15 cellular contexts compared by ENCODE assay signal in genomic region chr7:99098317-99098823, GRCh38. TPM values are rescaled to one million over a fixed set of nuclear protein-coding genes. Genes with fewer than 3 reads are reported as not detected.
DNase-seq lines count a peak whose midpoint lies in the region; ATAC-seq and TF ChIP-seq lines count a peak whose summit lies in the region.
"Had no signal": no experiment of that assay in that cellular context is flagged by ENCODE, and none has a peak within 500 bp of the region (broad histone marks: within the 10 kb centered on the region; RNA-seq: fewer than 3 reads in every experiment).

No MANE protein-coding gene starts in this region.

- peaks cover 39% of the 10 kb centered on the region for H3K4me1 Mint-ChIP-seq in WTC11

- TF ChIP-seq EP300 in neural cell (conservative IDR thresholded peaks at IDR 0.05; ENCODE audit: poor library complexity, severe bottlenecking), result no peak

- H3K27me3 ChIP-seq in neural cell (ENCODE audit: insufficient read depth, low read depth, low read length), result no peaks in the 10 kb centered on the region
- H3K27me3 ChIP-seq: neutrophil had no signal

- no peak overlapping the region for H3K4me2 ChIP-seq in neural cell (ENCODE audit: low read length)

- no peak overlapping the region for H2AFZ ChIP-seq in neural cell (ENCODE audit: low read depth, low read length)

- 0 out of 2 replicates have a peak, but pooled peaks cover 4% of the 10 kb centered on the region for H3K9me3 Mint-ChIP-seq in WTC11

- POLR2A ChIA-PET in WTC11 (lab: Charles Lee), result no interaction called here

- 88% methylated on average over 3 of the region's 3 CpGs for WGBS in urinary bladder

- H3K79me2 ChIP-seq in neural cell (replicated peaks; ENCODE audit: insufficient read depth, low read length), result peaks cover 39% of the 10 kb centered on the region

- DNase-seq in WTC11 (ENCODE audit: low spot score) (no peak), epithelial cell of prostate (ENCODE audit: low read depth, low spot score) (no peak)
- no peak for DNase-seq in activated CD8-positive, alpha-beta memory T cell treated with anti-CD3 and anti-CD28 coated beads, Interleukin-2, amount 50 U/mL, for 4 hours
- DNase-seq: NCI-H1930, NCI-H526 treated with DMSO at 0.1 percent for 48 hours, SW 1271 had no signal

- no peaks in the 10 kb centered on the region for H3K27me3 Mint-ChIP-seq in WTC11 (ENCODE audit: low read depth)
- H3K27me3 Mint-ChIP-seq: activated naive CD8-positive, alpha-beta T cell; memory B cell had no signal

- no peaks in the 10 kb centered on the region for H3K4me1 ChIP-seq in urinary bladder (ENCODE audit: insufficient read depth)

- TF ChIP-seq RAD21 in neural cell (conservative IDR thresholded peaks at IDR 0.05), result no peak

- H3K4me3 Mint-ChIP-seq in WTC11, result peak overlapping the region; percentile 6
- H3K4me3 Mint-ChIP-seq: activated naive CD8-positive, alpha-beta T cell; memory B cell had no signal

- H3F3A ChIP-seq in neural cell (ENCODE audit: insufficient read depth, low read length, poor library complexity, severe bottlenecking), result peaks cover under 1% of the 10 kb centered on the region

- H3K36me3 Mint-ChIP-seq in WTC11, result peaks cover 2% of the 10 kb centered on the region; the same call in 1 of the 2 replicates

- peak overlapping the region; percentile 33 for H3K27ac ChIP-seq in epithelial cell of prostate
- H3K27ac ChIP-seq in neural cell (ENCODE audit: low read length), result peak overlapping the region; percentile 44
- H3K27ac ChIP-seq in urinary bladder (ENCODE audit: low read depth), result peak overlapping the region; percentile 10
- H3K27ac ChIP-seq: C4-2B, neutrophil had no signal

- TF ChIP-seq CTCF in WTC11 (IDR thresholded peaks at IDR 0.05), result no peak
- TF ChIP-seq CTCF in neural cell (IDR thresholded peaks at IDR 0.05; ENCODE audit: poor library complexity, severe bottlenecking), result no peak

- no peaks in the 10 kb centered on the region for H4K20me1 ChIP-seq in neural cell (ENCODE audit: insufficient read depth)

- H3K9ac ChIP-seq in neural cell (ENCODE audit: low read length), result no peak overlapping the region

- no peaks in the 10 kb centered on the region for H3K9me3 ChIP-seq in neural cell (ENCODE audit: low read length)
- H3K9me3 ChIP-seq: neutrophil had no signal

- H3K36me3 ChIP-seq in neural cell (ENCODE audit: insufficient read depth, low read length), result no peaks in the 10 kb centered on the region
- no peaks in the 10 kb centered on the region for H3K36me3 ChIP-seq in urinary bladder (ENCODE audit: insufficient read depth)
- H3K36me3 ChIP-seq: neutrophil had no signal

- H3K27ac Mint-ChIP-seq in WTC11, result peak overlapping the region; percentile 82
- H3K27ac Mint-ChIP-seq: activated naive CD8-positive, alpha-beta T cell; memory B cell had no signal

- ATAC-seq in WTC11, result no peak
- ATAC-seq in HG03457 (IDR thresholded peaks at IDR 0.05; ENCODE audit: unreplicated experiment), result no peak
- ATAC-seq in GM18519 (IDR thresholded peaks at IDR 0.05; ENCODE audit: low FRiP score, unreplicated experiment), result no peak

- no peaks in the 10 kb centered on the region for H3K9me2 ChIP-seq in neural cell (ENCODE audit: insufficient read depth, low read length)

- no peak overlapping the region for H3K4me3 ChIP-seq in neural cell (ENCODE audit: low read length)
- H3K4me3 ChIP-seq in urinary bladder (ENCODE audit: low read depth, low read length), result no peak overlapping the region
- H3K4me3 ChIP-seq: skin epidermis had no signal

- CTCF ChIA-PET in WTC11 (lab: Charles Lee), result interaction anchor here (1.5 kb wide), 1 partner anchor 62 kb away, joined by 6 read pairs; no protein-coding TSS in a partner anchor

TF ChIP-seq in WTC11, 78 proteins besides CTCF, POLR2A, EP300 and RAD21 (continues in another document):
- TF ChIP-seq, protein P1, sequence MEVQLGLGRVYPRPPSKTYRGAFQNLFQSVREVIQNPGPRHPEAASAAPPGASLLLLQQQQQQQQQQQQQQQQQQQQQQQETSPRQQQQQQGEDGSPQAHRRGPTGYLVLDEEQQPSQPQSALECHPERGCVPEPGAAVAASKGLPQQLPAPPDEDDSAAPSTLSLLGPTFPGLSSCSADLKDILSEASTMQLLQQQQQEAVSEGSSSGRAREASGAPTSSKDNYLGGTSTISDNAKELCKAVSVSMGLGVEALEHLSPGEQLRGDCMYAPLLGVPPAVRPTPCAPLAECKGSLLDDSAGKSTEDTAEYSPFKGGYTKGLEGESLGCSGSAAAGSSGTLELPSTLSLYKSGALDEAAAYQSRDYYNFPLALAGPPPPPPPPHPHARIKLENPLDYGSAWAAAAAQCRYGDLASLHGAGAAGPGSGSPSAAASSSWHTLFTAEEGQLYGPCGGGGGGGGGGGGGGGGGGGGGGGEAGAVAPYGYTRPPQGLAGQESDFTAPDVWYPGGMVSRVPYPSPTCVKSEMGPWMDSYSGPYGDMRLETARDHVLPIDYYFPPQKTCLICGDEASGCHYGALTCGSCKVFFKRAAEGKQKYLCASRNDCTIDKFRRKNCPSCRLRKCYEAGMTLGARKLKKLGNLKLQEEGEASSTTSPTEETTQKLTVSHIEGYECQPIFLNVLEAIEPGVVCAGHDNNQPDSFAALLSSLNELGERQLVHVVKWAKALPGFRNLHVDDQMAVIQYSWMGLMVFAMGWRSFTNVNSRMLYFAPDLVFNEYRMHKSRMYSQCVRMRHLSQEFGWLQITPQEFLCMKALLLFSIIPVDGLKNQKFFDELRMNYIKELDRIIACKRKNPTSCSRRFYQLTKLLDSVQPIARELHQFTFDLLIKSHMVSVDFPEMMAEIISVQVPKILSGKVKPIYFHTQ (CRISPR knock-in tag; IDR thresholded peaks at IDR 0.05), result no peak
- no peak for TF ChIP-seq ATF6 (CRISPR knock-in tag; IDR thresholded peaks at IDR 0.05)
- no peak for TF ChIP-seq NR3C1 (CRISPR knock-in tag; conservative IDR thresholded peaks at IDR 0.05; ENCODE audit: low read depth)
- TF ChIP-seq MXD4 (CRISPR knock-in tag; IDR thresholded peaks at IDR 0.05; ENCODE audit: borderline replicate concordance), result no peak

TF ChIP-seq in neural cell, 6 proteins besides CTCF, POLR2A, EP300 and RAD21:
- no peak for TF ChIP-seq SMC3 (conservative IDR thresholded peaks at IDR 0.05; ENCODE audit: poor library complexity)
- TF ChIP-seq POLR2AphosphoS5 (IDR thresholded peaks at IDR 0.05), result no peak
- TF ChIP-seq EZH2 (IDR thresholded peaks at IDR 0.05; ENCODE audit: borderline replicate concordance, insufficient read depth, low read length, poor library complexity, severe bottlenecking), result no peak
- TF ChIP-seq REST (IDR thresholded peaks at IDR 0.05; ENCODE audit: borderline replicate concordance), result no peak
- TF ChIP-seq TAF1 (IDR thresholded peaks at IDR 0.05; ENCODE audit: low read depth), result no peak
- no peak for TF ChIP-seq MXI1 (conservative IDR thresholded peaks at IDR 0.05; ENCODE audit: poor library complexity, severe bottlenecking)

RNA-seq across cellular contexts. Expression of gene SMURF1, which starts 45.5 kb away (rescaled TPM):
- 22.1 to 23.2 TPM (median 22.4 TPM) in 3 replicates for total RNA-seq in WTC11 (2021)
- polyA plus RNA-seq in neural cell, result 22.9 and 27.3 TPM in 2 replicates
- polyA minus RNA-seq in neural cell, result 58.5 and 61.8 TPM in 2 replicates
- total RNA-seq in urinary bladder, result 19.7 TPM
- polyA plus RNA-seq in urinary bladder, result 11.6 TPM
